In genomic region chr11:20050551-20051333, GRCh38 we compare ENCODE assay signal across 19 cellular contexts.
A peak's percentile ranks its signal among the peaks of the same experiment; 100 is the strongest.
DNase-seq lines count a peak whose midpoint lies in the region; ATAC-seq, FAIRE-seq and TF ChIP-seq lines count a peak whose summit lies in the region.
"Had no signal": no experiment of that assay in that cellular context is flagged by ENCODE, and none has a peak within 500 bp of the region (broad histone marks: within the 10 kb centered on the region; RNA-seq: fewer than 3 reads in every experiment).

No MANE protein-coding gene starts in this region.

- H3K36me3 ChIP-seq in heart right ventricle (peaks cover 0 to 65% (median under 1%) of the 10 kb centered on the region in 9 donors), mesodermal cell (ENCODE audit: control insufficient read depth, insufficient read depth, low read length) (peaks cover 81% of the 10 kb centered on the region)

- peak overlapping the region; percentile 23 for H3K4me3 Mint-ChIP-seq in chondrocyte (ENCODE audit: unreplicated experiment)
- H3K4me3 Mint-ChIP-seq in activated CD4-positive, alpha-beta T cell treated with anti-CD3 and anti-CD28 coated beads, Interleukin-2, amount 10 ng/mL, durations not matched to agents 24 days and 14 days, result no peak overlapping the region
- H3K4me3 Mint-ChIP-seq: naive thymus-derived CD4-positive, alpha-beta T cell had no signal

- TF ChIP-seq CTCF in heart right ventricle (IDR thresholded peaks at IDR 0.05) (no peak), chondrocyte (IDR thresholded peaks at IDR 0.05) (no peak)

- DNase-seq in heart right ventricle (no peak), cardiac septum (ENCODE audit: low spot score) (no peak), chondrocyte (ENCODE audit: low spot score) (no peak), urothelium cell line (ENCODE audit: low spot score) (peak; percentile 50), NCI-H128 (lab: John Stamatoyannopoulos, UW; ENCODE audit: unreplicated experiment) (no peak)
- DNase-seq in activated CD4-positive, alpha-beta T cell treated with anti-CD3 and anti-CD28 coated beads, Interleukin-2, amount 10 ng/mL, durations not matched to agents 24 days and 14 days, result no peak
- DNase-seq: activated CD8-positive, alpha-beta memory T cell treated with anti-CD3 and anti-CD28 coated beads for 24 hours; activated naive CD4-positive, alpha-beta T cell; naive thymus-derived CD4-positive, alpha-beta T cell; NCI-H2107 had no signal

- peaks cover 0 to 57% (median 32%) of the 10 kb centered on the region in 9 donors for H3K4me1 ChIP-seq in heart right ventricle
- peaks cover 30% of the 10 kb centered on the region for H3K4me1 ChIP-seq in mesodermal cell (ENCODE audit: control insufficient read depth, insufficient read depth, low read length, poor library complexity, severe bottlenecking)
- H3K4me1 ChIP-seq: SJSA1 had no signal

- no peaks in the 10 kb centered on the region for H3K27me3 Mint-ChIP-seq in chondrocyte (ENCODE audit: low read depth)
- peaks cover 2% of the 10 kb centered on the region for H3K27me3 Mint-ChIP-seq in activated CD4-positive, alpha-beta T cell treated with anti-CD3 and anti-CD28 coated beads, Interleukin-2, amount 10 ng/mL, durations not matched to agents 24 days and 14 days

- H3K9me3 ChIP-seq in heart right ventricle (no peaks in the 10 kb centered on the region), mesodermal cell (ENCODE audit: control insufficient read depth, low read length) (no peaks in the 10 kb centered on the region)
- H3K9me3 ChIP-seq: A549, SJSA1, suprapubic skin had no signal

- peaks cover 64% of the 10 kb centered on the region for H3K36me3 Mint-ChIP-seq in chondrocyte (ENCODE audit: low read depth)
- H3K36me3 Mint-ChIP-seq in activated CD4-positive, alpha-beta T cell treated with anti-CD3 and anti-CD28 coated beads, Interleukin-2, amount 10 ng/mL, durations not matched to agents 24 days and 14 days (ENCODE audit: low read depth), result no peaks in the 10 kb centered on the region
- H3K36me3 Mint-ChIP-seq: naive thymus-derived CD4-positive, alpha-beta T cell had no signal

- peak overlapping the region; percentile 87 for H3K27ac Mint-ChIP-seq in chondrocyte (ENCODE audit: unreplicated experiment)
- no peak overlapping the region for H3K27ac Mint-ChIP-seq in activated CD4-positive, alpha-beta T cell treated with anti-CD3 and anti-CD28 coated beads, Interleukin-2, amount 10 ng/mL, durations not matched to agents 24 days and 14 days
- H3K27ac Mint-ChIP-seq: naive thymus-derived CD4-positive, alpha-beta T cell had no signal

- peak overlapping the region in 7 of 10 donors; percentile 20 to 97 (median 90) for H3K27ac ChIP-seq in heart right ventricle
- peak overlapping the region; percentile 13 for H3K27ac ChIP-seq in mesodermal cell (ENCODE audit: low read depth, low read length, severe bottlenecking)
- H3K27ac ChIP-seq: KMS-11, SJSA1, suprapubic skin had no signal

- H3K4me1 Mint-ChIP-seq in chondrocyte (ENCODE audit: low read depth), result peaks cover 81% of the 10 kb centered on the region
- no peaks in the 10 kb centered on the region for H3K4me1 Mint-ChIP-seq in activated CD4-positive, alpha-beta T cell treated with anti-CD3 and anti-CD28 coated beads, Interleukin-2, amount 10 ng/mL, durations not matched to agents 24 days and 14 days

- H3K4me3 ChIP-seq in heart right ventricle, result no peak overlapping the region
- no peak overlapping the region for H3K4me3 ChIP-seq in mesodermal cell (ENCODE audit: extremely low read depth, insufficient read depth, low read length, poor library complexity, severe bottlenecking)
- H3K4me3 ChIP-seq: A549, SJSA1, suprapubic skin had no signal

- ATAC-seq in heart right ventricle, result no peak
- no peak for ATAC-seq in HG02623 (IDR thresholded peaks at IDR 0.05; ENCODE audit: unreplicated experiment)
- ATAC-seq: A549; naive thymus-derived CD4-positive, alpha-beta T cell had no signal

- H3K9me3 Mint-ChIP-seq in chondrocyte (ENCODE audit: low read depth), result no peaks in the 10 kb centered on the region
- H3K9me3 Mint-ChIP-seq in activated CD4-positive, alpha-beta T cell treated with anti-CD3 and anti-CD28 coated beads, Interleukin-2, amount 10 ng/mL, durations not matched to agents 24 days and 14 days, result no peaks in the 10 kb centered on the region

- intact Hi-C loops in heart right ventricle (cut with DNase I) (loop anchor here in 1 of 10 donors (5.0 kb wide), 1 partner anchor 62 kb away; no protein-coding TSS in a partner anchor), cardiac septum (cut with DNase I) (no loop called here)
- intact Hi-C loops in activated CD4-positive, alpha-beta T cell treated with anti-CD3 and anti-CD28 coated beads, Interleukin-2, amount 10 ng/mL, durations not matched to agents 24 days and 14 days (cut with micrococcal nuclease), result no loop called here

- WGBS in heart right ventricle, 2 donors, result 67 to 80% methylated on average over 9 of the region's 9 CpGs
- WGBS in mesodermal cell (ENCODE audit: insufficient coverage in 2 of 2), 2 experiments, result 62 to 69% methylated on average over 6 to 8 of the region's 9 CpGs

- no peaks in the 10 kb centered on the region for H3K27me3 ChIP-seq in heart right ventricle
- H3K27me3 ChIP-seq: SJSA1, suprapubic skin had no signal

- FAIRE-seq in urothelium cell line (lab: Jason Lieb, UNC), result no peak
- FAIRE-seq: A549, colon, D721Med, islet of Langerhans had no signal
